ENCODE assay signal across 26 cellular contexts in the genomic region with DNA sequence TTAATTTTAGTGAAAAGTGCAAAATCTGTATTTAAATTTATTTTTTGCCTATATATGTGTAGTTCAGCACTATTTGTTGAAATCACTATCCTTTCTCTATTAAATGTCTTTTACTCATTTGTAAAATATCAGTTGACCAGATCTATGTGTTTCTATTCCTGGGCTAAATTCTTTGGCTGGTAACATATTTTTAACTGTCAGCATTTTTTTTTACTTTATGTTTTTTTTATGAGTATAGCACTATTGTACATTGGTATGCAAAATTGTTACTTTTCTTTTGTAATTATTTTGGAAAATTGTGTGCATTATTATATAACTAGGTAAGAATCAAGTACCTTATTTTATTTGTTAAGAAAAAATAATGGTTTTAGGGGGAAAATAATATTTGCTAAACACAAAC.
"Had no signal": no experiment of that assay in that cellular context is flagged by ENCODE, and none has a peak within 500 bp of the region (broad histone marks: within the 10 kb centered on the region; RNA-seq: fewer than 3 reads in every experiment).

No MANE protein-coding gene starts in this region.

- H3K4me3 ChIP-seq: pancreas, prostate gland, skin epidermis, suprapubic skin, testis, tibial artery, transverse colon, upper lobe of right lung, uterus had no signal

- FAIRE-seq: pancreas had no signal

- H3K27me3 ChIP-seq: neutrophil, pancreas, suprapubic skin, testis, tibial artery, transverse colon, upper lobe of right lung, uterus had no signal

- H3K9me3 ChIP-seq: neutrophil, pancreas, prostate gland, suprapubic skin, testis, tibial artery, upper lobe of right lung, uterus had no signal

- H3K27ac ChIP-seq: neutrophil, pancreas, prostate gland, skin epidermis, suprapubic skin, testis, tibial artery, transverse colon, upper lobe of right lung, uterus had no signal

- H3K4me1 ChIP-seq: pancreas, prostate gland, suprapubic skin, testis, tibial artery, transverse colon, upper lobe of right lung, uterus had no signal

- DNase-seq: naive B cell; naive thymus-derived CD8-positive, alpha-beta T cell; nephron progenitor cell; nucleus accumbens; pancreas; right cardiac atrium; stimulated activated CD4-positive, alpha-beta T cell treated with anti-CD3 and anti-CD28 coated beads, Interleukin-1b, Interleukin-23, amount 100 ng/mL, for 48 hours; stimulated activated CD4-positive, alpha-beta T cell treated with anti-CD3 and anti-CD28 coated beads, Interleukin-4, amount 100 ng/mL, for 1 hour; stimulated activated CD4-positive, alpha-beta T cell treated with anti-CD3 and anti-CD28 coated beads, Interleukin-4, amount 100 ng/mL, for 4 hours; stimulated activated CD8-positive, alpha-beta memory T cell treated with anti-CD3 and anti-CD28 coated beads, Interleukin-4, amount 100 ng/mL, for 48 hours; stimulated activated naive CD4-positive, alpha-beta T cell; stimulated activated naive CD8-positive, alpha-beta T cell treated with anti-CD3 and anti-CD28 coated beads, Interleukin-15, amount 100 ng/mL, for 72 hours; stimulated activated naive CD8-positive, alpha-beta T cell treated with anti-CD3 and anti-CD28 coated beads, Interleukin-15, Interleukin-2, amounts not matched to agents 100 U/mL and 50 U/mL, for 24 hours; substantia nigra; testis; tibial artery; transverse colon; upper lobe of right lung; uterus had no signal

- ATAC-seq: naive thymus-derived CD8-positive, alpha-beta T cell; natural killer cell treated with Interleukin-12 subunit alpha and Interleukin-12 subunit beta and Interleukin-15 and Interleukin-18, amount 100 ng/mL, for 72 hours; pancreas; right cardiac atrium; sciatic nerve; stimulated activated memory B cell treated with anti-CD40 and anti-IgM and Interleukin-4, amounts not matched to agents 10 μg/mL and 1 μg/mL and 100 μg/mL, for 72 hours; stimulated activated naive CD8-positive, alpha-beta T cell treated with anti-CD3 and anti-CD28 coated beads, Interleukin-15, amount 100 ng/mL, for 72 hours; stimulated activated naive CD8-positive, alpha-beta T cell treated with anti-CD3 and anti-CD28 coated beads, Interleukin-15, Interleukin-2, amounts not matched to agents 100 U/mL and 50 U/mL, for 24 hours; upper lobe of right lung had no signal

- H3K36me3 ChIP-seq: neutrophil, pancreas, prostate gland, suprapubic skin, tibial artery, transverse colon, upper lobe of right lung, uterus had no signal
